10 cellular contexts compared by ENCODE assay signal in genomic region chr15:51121118-51121517, GRCh38. TPM values are rescaled to one million over a fixed set of nuclear protein-coding genes. Genes with fewer than 3 reads are reported as not detected.
A peak's percentile ranks its signal among the peaks of the same experiment; 100 is the strongest.
DNase-seq lines count a peak whose midpoint lies in the region; ATAC-seq and TF ChIP-seq lines count a peak whose summit lies in the region.
"Had no signal": no experiment of that assay in that cellular context is flagged by ENCODE, and none has a peak within 500 bp of the region (broad histone marks: within the 10 kb centered on the region; RNA-seq: fewer than 3 reads in every experiment).

No MANE protein-coding gene starts in this region.

- TF ChIP-seq CTCF in WTC11 (IDR thresholded peaks at IDR 0.05) (no peak), testis (IDR thresholded peaks at IDR 0.05) (no peak)

- ATAC-seq in WTC11 (peak; percentile 52), GM18867 (IDR thresholded peaks at IDR 0.05; ENCODE audit: unreplicated experiment) (no peak)

- no peak overlapping the region for H3K4me3 Mint-ChIP-seq in WTC11
- H3K4me3 Mint-ChIP-seq: T-helper 1 cell treated with Interleukin-12 subunit alpha and Interleukin-12 subunit beta and Interleukin-4 antibody, amounts not matched to agents 30 μg/mL and 1 μg/mL, for 36 hours had no signal

- H3K9me3 Mint-ChIP-seq in WTC11 = peaks cover 12% of the 10 kb centered on the region

- H3K9me3 ChIP-seq in testis = no peaks in the 10 kb centered on the region
- H3K9me3 ChIP-seq: psoas muscle had no signal

- H3K27ac Mint-ChIP-seq in WTC11 = no peak overlapping the region
- H3K27ac Mint-ChIP-seq: T-helper 1 cell treated with Interleukin-12 subunit alpha and Interleukin-12 subunit beta and Interleukin-4 antibody, amounts not matched to agents 30 μg/mL and 1 μg/mL, for 36 hours had no signal

- intact Hi-C loops in posterior cingulate gyrus (cut with DNase I) = no loop called here
- intact Hi-C loops in testis (cut with DNase I; ENCODE audit: low total_unique reads) = no loop called here

- H3K36me3 Mint-ChIP-seq in WTC11 = peaks cover 2% of the 10 kb centered on the region; the same call in 1 of the 2 replicates

- 23 to 61% methylated on average over 2 of the region's 2 CpGs for WGBS in testis, 2 donors

- H3K36me3 ChIP-seq in testis (ENCODE audit: low read depth, missing control alignments) = no peaks in the 10 kb centered on the region

- POLR2A ChIA-PET in WTC11 (lab: Charles Lee) = no interaction called here

- TF ChIP-seq POLR2A in testis (IDR thresholded peaks at IDR 0.05) = no peak

- no peak overlapping the region for H3K4me3 ChIP-seq in testis
- H3K4me3 ChIP-seq: psoas muscle had no signal

- CTCF ChIA-PET in WTC11 (lab: Charles Lee) = interaction anchor here (1.0 to 3.1 kb wide), 2 partner anchors 12 to 281 kb away, joined by 4 to 18 read pairs; no protein-coding TSS in a partner anchor

- no peaks in the 10 kb centered on the region for H3K27me3 ChIP-seq in testis

- peak overlapping the region in 1 of 2 donors; percentile 53 for H3K27ac ChIP-seq in testis
- H3K27ac ChIP-seq: psoas muscle had no signal

- H3K4me1 Mint-ChIP-seq in WTC11 = peaks cover 3% of the 10 kb centered on the region

- DNase-seq in AG08395 (ENCODE audit: low spot score) (peak; percentile 89), HS-27A (ENCODE audit: low read depth) (peak; percentile 91), WTC11 (ENCODE audit: low spot score) (no peak), kidney glomerular epithelial cell (lab: John Stamatoyannopoulos, UW) (peak; percentile 98), posterior cingulate gyrus (no peak), testis (no peak)
- no peak for DNase-seq in stimulated activated CD8-positive, alpha-beta memory T cell treated with anti-CD3 and anti-CD28 coated beads, Interleukin-4, amount 100 ng/mL, for 48 hours
- DNase-seq: psoas muscle had no signal

- H3K4me1 ChIP-seq in testis = no peaks in the 10 kb centered on the region
- H3K4me1 ChIP-seq: psoas muscle had no signal

- no peaks in the 10 kb centered on the region for H3K27me3 Mint-ChIP-seq in WTC11 (ENCODE audit: low read depth)

TF ChIP-seq in WTC11, 78 proteins besides CTCF, POLR2A, EP300 and RAD21:
- no peak for TF ChIP-seq ZNF263 (CRISPR knock-in tag; IDR thresholded peaks at IDR 0.05; ENCODE audit: low read depth)
- no peak for TF ChIP-seq FOXP1 (CRISPR knock-in tag; IDR thresholded peaks at IDR 0.05; ENCODE audit: borderline replicate concordance)
- no peak for TF ChIP-seq ATF1 (CRISPR knock-in tag; IDR thresholded peaks at IDR 0.05)
- TF ChIP-seq MAX (CRISPR knock-in tag; IDR thresholded peaks at IDR 0.05) = no peak
- TF ChIP-seq JAZF1 (CRISPR knock-in tag; IDR thresholded peaks at IDR 0.05) = no peak
- TF ChIP-seq ATF3 (CRISPR knock-in tag; conservative IDR thresholded peaks at IDR 0.05) = no peak
- no peak for TF ChIP-seq HMGXB4 (CRISPR knock-in tag; IDR thresholded peaks at IDR 0.05)
- no peak for TF ChIP-seq ZNF232 (CRISPR knock-in tag; IDR thresholded peaks at IDR 0.05)

RNA-seq across cellular contexts. Expression of gene TNFAIP8L3, which starts 26.4 kb away (rescaled TPM):
- 0.25 to 0.39 TPM (median 0.34 TPM) in 3 replicates for total RNA-seq in WTC11 (2021)
- total RNA-seq in testis = 10 to 100 TPM in 1 of 2 donors, 1 to 10 TPM in 1; 5.1 to 17.3 TPM
- polyA plus RNA-seq in testis (ENCODE audit: insufficient read depth, low read depth, low replicate concordance) = 10.2 TPM

Comparison
In these comparisons a context has a peak if more than half of its experiments do, and no peak if none do; other contexts are left out.
1. DNase-seq: peak in AG08395 (single experiment), HS-27A (single experiment) and kidney glomerular epithelial cell (single experiment); none in WTC11 (single experiment), stimulated activated CD8-positive, alpha-beta memory T cell treated with anti-CD3 and anti-CD28 coated beads, Interleukin-4, amount 100 ng/mL, for 48 hours (single experiment), posterior cingulate gyrus (0 of 10) and testis (single experiment).